In the genomic region with DNA sequence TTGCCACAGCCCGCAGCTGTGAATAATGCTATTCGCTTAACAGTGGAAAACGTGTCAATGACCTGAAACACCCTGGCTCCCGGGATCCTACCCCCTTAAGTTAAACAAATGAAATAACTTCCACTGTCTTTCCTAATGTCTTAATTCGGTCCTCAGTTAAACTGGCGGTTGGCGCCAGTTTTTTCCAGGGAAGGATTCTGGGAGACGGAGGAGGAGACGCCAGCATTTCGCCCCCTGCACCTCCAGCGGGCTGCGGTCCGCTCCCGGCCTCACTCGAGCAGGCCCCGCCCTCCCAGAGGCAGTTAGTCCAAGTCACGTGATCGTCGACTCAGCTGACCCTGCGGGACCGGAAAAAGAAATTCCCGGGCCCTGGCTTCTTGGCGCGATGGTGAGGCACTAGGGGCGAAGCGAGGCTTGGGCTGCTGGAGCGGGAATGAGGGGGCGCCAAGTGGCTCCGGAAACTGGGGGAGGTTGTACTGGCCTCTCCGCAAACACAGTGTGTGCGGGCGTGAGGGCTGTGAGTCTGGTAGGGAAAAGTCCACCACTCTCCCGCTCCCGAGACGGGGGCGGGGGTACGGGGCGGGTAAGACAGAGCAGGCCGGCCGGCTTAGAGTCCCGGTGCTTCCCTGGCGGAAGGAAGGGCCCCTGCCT, we compare ENCODE assay signal across 1 cellular context.
A peak's percentile ranks its signal among the peaks of the same experiment; 100 is the strongest.
TF ChIP-seq lines count a peak whose summit lies in the region.

A gene (plus strand): TSS at position 359 of the 651 bp plus-strand sequence. CDS start 27 bp downstream, at position 386.

TF ChIP-seq in GM12878, 131 proteins besides CTCF, POLR2A, EP300 and RAD21 (continued from another document and continues in another):
- TF ChIP-seq, protein P1, sequence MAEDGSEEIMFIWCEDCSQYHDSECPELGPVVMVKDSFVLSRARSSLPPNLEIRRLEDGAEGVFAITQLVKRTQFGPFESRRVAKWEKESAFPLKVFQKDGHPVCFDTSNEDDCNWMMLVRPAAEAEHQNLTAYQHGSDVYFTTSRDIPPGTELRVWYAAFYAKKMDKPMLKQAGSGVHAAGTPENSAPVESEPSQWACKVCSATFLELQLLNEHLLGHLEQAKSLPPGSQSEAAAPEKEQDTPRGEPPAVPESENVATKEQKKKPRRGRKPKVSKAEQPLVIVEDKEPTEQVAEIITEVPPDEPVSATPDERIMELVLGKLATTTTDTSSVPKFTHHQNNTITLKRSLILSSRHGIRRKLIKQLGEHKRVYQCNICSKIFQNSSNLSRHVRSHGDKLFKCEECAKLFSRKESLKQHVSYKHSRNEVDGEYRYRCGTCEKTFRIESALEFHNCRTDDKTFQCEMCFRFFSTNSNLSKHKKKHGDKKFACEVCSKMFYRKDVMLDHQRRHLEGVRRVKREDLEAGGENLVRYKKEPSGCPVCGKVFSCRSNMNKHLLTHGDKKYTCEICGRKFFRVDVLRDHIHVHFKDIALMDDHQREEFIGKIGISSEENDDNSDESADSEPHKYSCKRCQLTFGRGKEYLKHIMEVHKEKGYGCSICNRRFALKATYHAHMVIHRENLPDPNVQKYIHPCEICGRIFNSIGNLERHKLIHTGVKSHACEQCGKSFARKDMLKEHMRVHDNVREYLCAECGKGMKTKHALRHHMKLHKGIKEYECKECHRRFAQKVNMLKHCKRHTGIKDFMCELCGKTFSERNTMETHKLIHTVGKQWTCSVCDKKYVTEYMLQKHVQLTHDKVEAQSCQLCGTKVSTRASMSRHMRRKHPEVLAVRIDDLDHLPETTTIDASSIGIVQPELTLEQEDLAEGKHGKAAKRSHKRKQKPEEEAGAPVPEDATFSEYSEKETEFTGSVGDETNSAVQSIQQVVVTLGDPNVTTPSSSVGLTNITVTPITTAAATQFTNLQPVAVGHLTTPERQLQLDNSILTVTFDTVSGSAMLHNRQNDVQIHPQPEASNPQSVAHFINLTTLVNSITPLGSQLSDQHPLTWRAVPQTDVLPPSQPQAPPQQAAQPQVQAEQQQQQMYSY (CRISPR knock-in tag; IDR thresholded peaks at IDR 0.05) = peak; percentile 60; the same call in 1 of the 2 replicates
- TF ChIP-seq YBX1 (IDR thresholded peaks at IDR 0.05) (no peak), TBL1XR1 (IDR thresholded peaks at IDR 0.05; ENCODE audit: low read depth, low read length) (no peak), ZNF622 (IDR thresholded peaks at IDR 0.05) (no peak), CBFB (IDR thresholded peaks at IDR 0.05; ENCODE audit: low read depth) (peak; percentile 60; the same call in 1 of the 2 replicates), NFIC (IDR thresholded peaks at IDR 0.05; ENCODE audit: low read depth, low read length) (peak; percentile 89), SIN3A (IDR thresholded peaks at IDR 0.05; ENCODE audit: low read depth, low read length) (peak; percentile 95), IKZF1 (conservative IDR thresholded peaks at IDR 0.05) (peak; percentile 86), RUNX3 (IDR thresholded peaks at IDR 0.05; ENCODE audit: low read length) (peak; percentile 69), KLF5 (IDR thresholded peaks at IDR 0.05; ENCODE audit: partially characterized antibody) (no peak), JUND (IDR thresholded peaks at IDR 0.05; ENCODE audit: low read depth, low read length) (no peak), ZNF207 (IDR thresholded peaks at IDR 0.05; ENCODE audit: borderline replicate concordance) (no peak; the same call in 1 of the 2 replicates), HCFC1 (IDR thresholded peaks at IDR 0.05; ENCODE audit: low read length) (peak; percentile 65), MYB (IDR thresholded peaks at IDR 0.05; ENCODE audit: borderline replicate concordance, low read depth, low read length) (peak; percentile 88), NR2F1 (conservative IDR thresholded peaks at IDR 0.05) (0 out of 2 replicates have a peak, but pooled peaks have one; percentile 19), SIX5 (IDR thresholded peaks at IDR 0.05; ENCODE audit: low read depth, low read length, severe bottlenecking) (peak; percentile 26), ATF7 (IDR thresholded peaks at IDR 0.05; ENCODE audit: low read depth) (0 out of 2 replicates have a peak, but pooled peaks have one; percentile 12), EED (IDR thresholded peaks at IDR 0.05; ENCODE audit: low read depth) (peak; percentile 77), GATAD2B (conservative IDR thresholded peaks at IDR 0.05; ENCODE audit: low read depth) (peak; percentile 46; the same call in 1 of the 2 replicates), ZNF24 (IDR thresholded peaks at IDR 0.05) (no peak), ZNF217 (IDR thresholded peaks at IDR 0.05) (no peak), CREM (IDR thresholded peaks at IDR 0.05; ENCODE audit: low read depth) (0 out of 2 replicates have a peak, but pooled peaks have one; percentile 13), SRF (IDR thresholded peaks at IDR 0.05; ENCODE audit: low read depth in 2 of 2, low read length in 2 of 2) (0 out of 4 replicates have a peak, but pooled peaks of 1 of the 2 experiments have one; percentile 38)
- TF ChIP-seq, protein P2, sequence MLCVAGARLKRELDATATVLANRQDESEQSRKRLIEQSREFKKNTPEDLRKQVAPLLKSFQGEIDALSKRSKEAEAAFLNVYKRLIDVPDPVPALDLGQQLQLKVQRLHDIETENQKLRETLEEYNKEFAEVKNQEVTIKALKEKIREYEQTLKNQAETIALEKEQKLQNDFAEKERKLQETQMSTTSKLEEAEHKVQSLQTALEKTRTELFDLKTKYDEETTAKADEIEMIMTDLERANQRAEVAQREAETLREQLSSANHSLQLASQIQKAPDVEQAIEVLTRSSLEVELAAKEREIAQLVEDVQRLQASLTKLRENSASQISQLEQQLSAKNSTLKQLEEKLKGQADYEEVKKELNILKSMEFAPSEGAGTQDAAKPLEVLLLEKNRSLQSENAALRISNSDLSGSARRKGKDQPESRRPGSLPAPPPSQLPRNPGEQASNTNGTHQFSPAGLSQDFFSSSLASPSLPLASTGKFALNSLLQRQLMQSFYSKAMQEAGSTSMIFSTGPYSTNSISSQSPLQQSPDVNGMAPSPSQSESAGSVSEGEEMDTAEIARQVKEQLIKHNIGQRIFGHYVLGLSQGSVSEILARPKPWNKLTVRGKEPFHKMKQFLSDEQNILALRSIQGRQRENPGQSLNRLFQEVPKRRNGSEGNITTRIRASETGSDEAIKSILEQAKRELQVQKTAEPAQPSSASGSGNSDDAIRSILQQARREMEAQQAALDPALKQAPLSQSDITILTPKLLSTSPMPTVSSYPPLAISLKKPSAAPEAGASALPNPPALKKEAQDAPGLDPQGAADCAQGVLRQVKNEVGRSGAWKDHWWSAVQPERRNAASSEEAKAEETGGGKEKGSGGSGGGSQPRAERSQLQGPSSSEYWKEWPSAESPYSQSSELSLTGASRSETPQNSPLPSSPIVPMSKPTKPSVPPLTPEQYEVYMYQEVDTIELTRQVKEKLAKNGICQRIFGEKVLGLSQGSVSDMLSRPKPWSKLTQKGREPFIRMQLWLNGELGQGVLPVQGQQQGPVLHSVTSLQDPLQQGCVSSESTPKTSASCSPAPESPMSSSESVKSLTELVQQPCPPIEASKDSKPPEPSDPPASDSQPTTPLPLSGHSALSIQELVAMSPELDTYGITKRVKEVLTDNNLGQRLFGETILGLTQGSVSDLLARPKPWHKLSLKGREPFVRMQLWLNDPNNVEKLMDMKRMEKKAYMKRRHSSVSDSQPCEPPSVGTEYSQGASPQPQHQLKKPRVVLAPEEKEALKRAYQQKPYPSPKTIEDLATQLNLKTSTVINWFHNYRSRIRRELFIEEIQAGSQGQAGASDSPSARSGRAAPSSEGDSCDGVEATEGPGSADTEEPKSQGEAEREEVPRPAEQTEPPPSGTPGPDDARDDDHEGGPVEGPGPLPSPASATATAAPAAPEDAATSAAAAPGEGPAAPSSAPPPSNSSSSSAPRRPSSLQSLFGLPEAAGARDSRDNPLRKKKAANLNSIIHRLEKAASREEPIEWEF (IDR thresholded peaks at IDR 0.05; ENCODE audit: insufficient replicate concordance, low read depth, low read length) = no peak
- TF ChIP-seq, protein P3, sequence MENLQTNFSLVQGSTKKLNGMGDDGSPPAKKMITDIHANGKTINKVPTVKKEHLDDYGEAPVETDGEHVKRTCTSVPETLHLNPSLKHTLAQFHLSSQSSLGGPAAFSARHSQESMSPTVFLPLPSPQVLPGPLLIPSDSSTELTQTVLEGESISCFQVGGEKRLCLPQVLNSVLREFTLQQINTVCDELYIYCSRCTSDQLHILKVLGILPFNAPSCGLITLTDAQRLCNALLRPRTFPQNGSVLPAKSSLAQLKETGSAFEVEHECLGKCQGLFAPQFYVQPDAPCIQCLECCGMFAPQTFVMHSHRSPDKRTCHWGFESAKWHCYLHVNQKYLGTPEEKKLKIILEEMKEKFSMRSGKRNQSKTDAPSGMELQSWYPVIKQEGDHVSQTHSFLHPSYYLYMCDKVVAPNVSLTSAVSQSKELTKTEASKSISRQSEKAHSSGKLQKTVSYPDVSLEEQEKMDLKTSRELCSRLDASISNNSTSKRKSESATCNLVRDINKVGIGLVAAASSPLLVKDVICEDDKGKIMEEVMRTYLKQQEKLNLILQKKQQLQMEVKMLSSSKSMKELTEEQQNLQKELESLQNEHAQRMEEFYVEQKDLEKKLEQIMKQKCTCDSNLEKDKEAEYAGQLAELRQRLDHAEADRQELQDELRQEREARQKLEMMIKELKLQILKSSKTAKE (IDR thresholded peaks at IDR 0.05; ENCODE audit: low read depth, poor library complexity, severe bottlenecking) = peak; percentile 50
- TF ChIP-seq, protein P4, sequence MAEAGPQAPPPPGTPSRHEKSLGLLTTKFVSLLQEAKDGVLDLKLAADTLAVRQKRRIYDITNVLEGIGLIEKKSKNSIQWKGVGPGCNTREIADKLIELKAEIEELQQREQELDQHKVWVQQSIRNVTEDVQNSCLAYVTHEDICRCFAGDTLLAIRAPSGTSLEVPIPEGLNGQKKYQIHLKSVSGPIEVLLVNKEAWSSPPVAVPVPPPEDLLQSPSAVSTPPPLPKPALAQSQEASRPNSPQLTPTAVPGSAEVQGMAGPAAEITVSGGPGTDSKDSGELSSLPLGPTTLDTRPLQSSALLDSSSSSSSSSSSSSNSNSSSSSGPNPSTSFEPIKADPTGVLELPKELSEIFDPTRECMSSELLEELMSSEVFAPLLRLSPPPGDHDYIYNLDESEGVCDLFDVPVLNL (IDR thresholded peaks at IDR 0.05; ENCODE audit: low read depth, low read length) = no peak; the same call in 1 of the 2 replicates
- TF ChIP-seq, protein P5, sequence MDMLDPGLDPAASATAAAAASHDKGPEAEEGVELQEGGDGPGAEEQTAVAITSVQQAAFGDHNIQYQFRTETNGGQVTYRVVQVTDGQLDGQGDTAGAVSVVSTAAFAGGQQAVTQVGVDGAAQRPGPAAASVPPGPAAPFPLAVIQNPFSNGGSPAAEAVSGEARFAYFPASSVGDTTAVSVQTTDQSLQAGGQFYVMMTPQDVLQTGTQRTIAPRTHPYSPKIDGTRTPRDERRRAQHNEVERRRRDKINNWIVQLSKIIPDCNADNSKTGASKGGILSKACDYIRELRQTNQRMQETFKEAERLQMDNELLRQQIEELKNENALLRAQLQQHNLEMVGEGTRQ (IDR thresholded peaks at IDR 0.05; ENCODE audit: borderline replicate concordance, low read depth, low read length) = peak; percentile 89
- TF ChIP-seq, protein P6, sequence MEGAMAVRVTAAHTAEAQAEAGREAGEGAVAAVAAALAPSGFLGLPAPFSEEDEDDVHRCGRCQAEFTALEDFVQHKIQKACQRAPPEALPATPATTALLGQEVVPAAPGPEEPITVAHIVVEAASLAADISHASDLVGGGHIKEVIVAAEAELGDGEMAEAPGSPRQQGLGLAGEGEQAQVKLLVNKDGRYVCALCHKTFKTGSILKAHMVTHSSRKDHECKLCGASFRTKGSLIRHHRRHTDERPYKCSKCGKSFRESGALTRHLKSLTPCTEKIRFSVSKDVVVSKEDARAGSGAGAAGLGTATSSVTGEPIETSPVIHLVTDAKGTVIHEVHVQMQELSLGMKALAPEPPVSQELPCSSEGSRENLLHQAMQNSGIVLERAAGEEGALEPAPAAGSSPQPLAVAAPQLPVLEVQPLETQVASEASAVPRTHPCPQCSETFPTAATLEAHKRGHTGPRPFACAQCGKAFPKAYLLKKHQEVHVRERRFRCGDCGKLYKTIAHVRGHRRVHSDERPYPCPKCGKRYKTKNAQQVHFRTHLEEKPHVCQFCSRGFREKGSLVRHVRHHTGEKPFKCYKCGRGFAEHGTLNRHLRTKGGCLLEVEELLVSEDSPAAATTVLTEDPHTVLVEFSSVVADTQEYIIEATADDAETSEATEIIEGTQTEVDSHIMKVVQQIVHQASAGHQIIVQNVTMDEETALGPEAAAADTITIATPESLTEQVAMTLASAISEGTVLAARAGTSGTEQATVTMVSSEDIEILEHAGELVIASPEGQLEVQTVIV (IDR thresholded peaks at IDR 0.05; ENCODE audit: borderline replicate concordance, partially characterized antibody) = peak; percentile 39
- TF ChIP-seq, protein P7, sequence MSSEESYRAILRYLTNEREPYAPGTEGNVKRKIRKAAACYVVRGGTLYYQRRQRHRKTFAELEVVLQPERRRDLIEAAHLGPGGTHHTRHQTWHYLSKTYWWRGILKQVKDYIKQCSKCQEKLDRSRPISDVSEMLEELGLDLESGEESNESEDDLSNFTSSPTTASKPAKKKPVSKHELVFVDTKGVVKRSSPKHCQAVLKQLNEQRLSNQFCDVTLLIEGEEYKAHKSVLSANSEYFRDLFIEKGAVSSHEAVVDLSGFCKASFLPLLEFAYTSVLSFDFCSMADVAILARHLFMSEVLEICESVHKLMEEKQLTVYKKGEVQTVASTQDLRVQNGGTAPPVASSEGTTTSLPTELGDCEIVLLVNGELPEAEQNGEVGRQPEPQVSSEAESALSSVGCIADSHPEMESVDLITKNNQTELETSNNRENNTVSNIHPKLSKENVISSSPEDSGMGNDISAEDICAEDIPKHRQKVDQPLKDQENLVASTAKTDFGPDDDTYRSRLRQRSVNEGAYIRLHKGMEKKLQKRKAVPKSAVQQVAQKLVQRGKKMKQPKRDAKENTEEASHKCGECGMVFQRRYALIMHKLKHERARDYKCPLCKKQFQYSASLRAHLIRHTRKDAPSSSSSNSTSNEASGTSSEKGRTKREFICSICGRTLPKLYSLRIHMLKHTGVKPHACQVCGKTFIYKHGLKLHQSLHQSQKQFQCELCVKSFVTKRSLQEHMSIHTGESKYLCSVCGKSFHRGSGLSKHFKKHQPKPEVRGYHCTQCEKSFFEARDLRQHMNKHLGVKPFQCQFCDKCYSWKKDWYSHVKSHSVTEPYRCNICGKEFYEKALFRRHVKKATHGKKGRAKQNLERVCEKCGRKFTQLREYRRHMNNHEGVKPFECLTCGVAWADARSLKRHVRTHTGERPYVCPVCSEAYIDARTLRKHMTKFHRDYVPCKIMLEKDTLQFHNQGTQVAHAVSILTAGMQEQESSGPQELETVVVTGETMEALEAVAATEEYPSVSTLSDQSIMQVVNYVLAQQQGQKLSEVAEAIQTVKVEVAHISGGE (CRISPR knock-in tag; IDR thresholded peaks at IDR 0.05) = peak; percentile 54; the same call in 1 of the 2 replicates
- TF ChIP-seq, protein P8, sequence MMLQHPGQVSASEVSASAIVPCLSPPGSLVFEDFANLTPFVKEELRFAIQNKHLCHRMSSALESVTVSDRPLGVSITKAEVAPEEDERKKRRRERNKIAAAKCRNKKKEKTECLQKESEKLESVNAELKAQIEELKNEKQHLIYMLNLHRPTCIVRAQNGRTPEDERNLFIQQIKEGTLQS (IDR thresholded peaks at IDR 0.05; ENCODE audit: borderline replicate concordance, extremely low read depth, low read depth, low read length) = peak; percentile 96
- TF ChIP-seq, protein P9, sequence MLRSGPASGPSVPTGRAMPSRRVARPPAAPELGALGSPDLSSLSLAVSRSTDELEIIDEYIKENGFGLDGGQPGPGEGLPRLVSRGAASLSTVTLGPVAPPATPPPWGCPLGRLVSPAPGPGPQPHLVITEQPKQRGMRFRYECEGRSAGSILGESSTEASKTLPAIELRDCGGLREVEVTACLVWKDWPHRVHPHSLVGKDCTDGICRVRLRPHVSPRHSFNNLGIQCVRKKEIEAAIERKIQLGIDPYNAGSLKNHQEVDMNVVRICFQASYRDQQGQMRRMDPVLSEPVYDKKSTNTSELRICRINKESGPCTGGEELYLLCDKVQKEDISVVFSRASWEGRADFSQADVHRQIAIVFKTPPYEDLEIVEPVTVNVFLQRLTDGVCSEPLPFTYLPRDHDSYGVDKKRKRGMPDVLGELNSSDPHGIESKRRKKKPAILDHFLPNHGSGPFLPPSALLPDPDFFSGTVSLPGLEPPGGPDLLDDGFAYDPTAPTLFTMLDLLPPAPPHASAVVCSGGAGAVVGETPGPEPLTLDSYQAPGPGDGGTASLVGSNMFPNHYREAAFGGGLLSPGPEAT (IDR thresholded peaks at IDR 0.05; ENCODE audit: low read depth) = peak; percentile 99
